Comparison of ENCODE assay signal across 26 cellular contexts in genomic region chr2:238487652-238488346, GRCh38.
DNase-seq lines count a peak whose midpoint lies in the region; ATAC-seq and TF ChIP-seq lines count a peak whose summit lies in the region.
"Had no signal": no experiment of that assay in that cellular context is flagged by ENCODE, and none has a peak within 500 bp of the region (broad histone marks: within the 10 kb centered on the region; RNA-seq: fewer than 3 reads in every experiment).

No MANE protein-coding gene starts in this region.

- peak; percentile 20 for DNase-seq in activated naive CD8-positive, alpha-beta T cell treated with anti-CD3 and anti-CD28 coated beads, Interleukin-2, amount 10 ng/mL, durations not matched to agents 7 days and 5 days
- DNase-seq in activated naive CD8-positive, alpha-beta T cell treated with anti-CD3 and anti-CD28 coated beads, Interleukin-2, amount 50 U/mL, for 24 hours: no peak
- DNase-seq in esophagus muscularis mucosa (ENCODE audit: extremely low spot score) (peak; percentile 74), sigmoid colon (peak; percentile 53), GM13977 (ENCODE audit: low spot score) (no peak), DMS 273 treated with DMSO at 0.1 percent for 48 hours (lab: John Stamatoyannopoulos, UW) (no peak), PC-9 (no peak)
- DNase-seq: CD4-positive, alpha-beta memory T cell; COR-L47; HFFc6; MM.1S; NCI-H1048; NCI-H1417; NCI-H1694; NCI-H2029 treated with DMSO at 0.1 percent for 48 hours; NCI-H446 treated with DMSO at 0.1 percent for 48 hours; NCI-H526; NCI-H82; NK-92 treated with Interleukin-12 subunit alpha and Interleukin-12 subunit beta, amount 100 ng/mL, for 24 hours; RPMI8226; SHP77 had no signal

- no peaks in the 10 kb centered on the region for H3K79me2 ChIP-seq in PC-9 (ENCODE audit: low read depth)

- no peaks in the 10 kb centered on the region for H3K27me3 Mint-ChIP-seq in activated naive CD8-positive, alpha-beta T cell treated with anti-CD3 and anti-CD28 coated beads, Interleukin-2, amount 10 ng/mL, durations not matched to agents 7 days and 5 days
- no peaks in the 10 kb centered on the region for H3K27me3 Mint-ChIP-seq in activated naive CD8-positive, alpha-beta T cell treated with anti-CD3 and anti-CD28 coated beads, Interleukin-2, amount 50 U/mL, for 24 hours
- H3K27me3 Mint-ChIP-seq: CD4-positive, alpha-beta memory T cell had no signal

- H4K20me1 ChIP-seq in PC-9 (ENCODE audit: insufficient read depth): no peaks in the 10 kb centered on the region

- no TSS peak for BruUV-seq in PC-9 (replicated peaks; lab: Mats Ljungman, UMichigan)

- H3K4me2 ChIP-seq in PC-9: no peak overlapping the region
- H3K4me2 ChIP-seq: GM23338, KMS-11 had no signal

- no peaks in the 10 kb centered on the region for H3K4me1 ChIP-seq in esophagus muscularis mucosa
- H3K4me1 ChIP-seq in sigmoid colon: peaks cover 0 to 19% (median 12%) of the 10 kb centered on the region in 4 donors
- no peaks in the 10 kb centered on the region for H3K4me1 ChIP-seq in PC-9 (replicated peaks; ENCODE audit: insufficient read depth)
- H3K4me1 ChIP-seq: HAP-1 had no signal

- ATAC-seq in activated naive CD8-positive, alpha-beta T cell treated with anti-CD3 and anti-CD28 coated beads, Interleukin-2, amount 10 ng/mL, durations not matched to agents 7 days and 5 days (ENCODE audit: low read depth): no peak
- ATAC-seq in activated naive CD8-positive, alpha-beta T cell treated with anti-CD3 and anti-CD28 coated beads, Interleukin-2, amount 50 U/mL, for 24 hours: no peak
- ATAC-seq: GM23338 had no signal

- no peak overlapping the region for H3K27ac Mint-ChIP-seq in activated naive CD8-positive, alpha-beta T cell treated with anti-CD3 and anti-CD28 coated beads, Interleukin-2, amount 10 ng/mL, durations not matched to agents 7 days and 5 days
- H3K27ac Mint-ChIP-seq in activated naive CD8-positive, alpha-beta T cell treated with anti-CD3 and anti-CD28 coated beads, Interleukin-2, amount 50 U/mL, for 24 hours: no peak overlapping the region
- H3K27ac Mint-ChIP-seq: CD4-positive, alpha-beta memory T cell; GM23338; HFFc6; IgD-negative memory B cell had no signal

- H3K36me3 ChIP-seq in esophagus muscularis mucosa (no peaks in the 10 kb centered on the region), sigmoid colon (no peaks in the 10 kb centered on the region), PC-9 (ENCODE audit: low read depth) (no peaks in the 10 kb centered on the region)
- H3K36me3 ChIP-seq: HAP-1 had no signal

- POLR2A ChIA-PET in activated naive CD8-positive, alpha-beta T cell treated with anti-CD3 and anti-CD28 coated beads, Interleukin-2, amount 10 ng/mL, durations not matched to agents 7 days and 5 days (lab: Charles Lee): no interaction called here
- POLR2A ChIA-PET in PC-9 (lab: Charles Lee; ENCODE audit: unreplicated experiment): no interaction called here

- 88% methylated on average over 8 of the region's 12 CpGs for WGBS in esophagus muscularis mucosa
- WGBS in sigmoid colon, 2 donors: 92 to 94% methylated on average over 12 of the region's 12 CpGs

- TF ChIP-seq CTCF in esophagus muscularis mucosa (IDR thresholded peaks at IDR 0.05) (no peak), sigmoid colon (IDR thresholded peaks at IDR 0.05) (no peak), GM13977 (IDR thresholded peaks at IDR 0.05; ENCODE audit: extremely low read depth, insufficient read depth, missing control alignments) (no peak), PC-9 (conservative IDR thresholded peaks at IDR 0.05) (no peak)

- H3K36me3 Mint-ChIP-seq in activated naive CD8-positive, alpha-beta T cell treated with anti-CD3 and anti-CD28 coated beads, Interleukin-2, amount 10 ng/mL, durations not matched to agents 7 days and 5 days: peaks cover 2% of the 10 kb centered on the region
- no peaks in the 10 kb centered on the region for H3K36me3 Mint-ChIP-seq in activated naive CD8-positive, alpha-beta T cell treated with anti-CD3 and anti-CD28 coated beads, Interleukin-2, amount 50 U/mL, for 24 hours (ENCODE audit: low read depth)
- H3K36me3 Mint-ChIP-seq: CD4-positive, alpha-beta memory T cell had no signal

- peaks cover 15% of the 10 kb centered on the region; the same call in 1 of the 2 replicates for H3F3A ChIP-seq in PC-9 (ENCODE audit: insufficient read depth, low read depth)

- H3K4me1 Mint-ChIP-seq in activated naive CD8-positive, alpha-beta T cell treated with anti-CD3 and anti-CD28 coated beads, Interleukin-2, amount 10 ng/mL, durations not matched to agents 7 days and 5 days: peaks cover 15% of the 10 kb centered on the region
- H3K4me1 Mint-ChIP-seq in activated naive CD8-positive, alpha-beta T cell treated with anti-CD3 and anti-CD28 coated beads, Interleukin-2, amount 50 U/mL, for 24 hours: no peaks in the 10 kb centered on the region

- H3K9me3 ChIP-seq in esophagus muscularis mucosa (no peaks in the 10 kb centered on the region), sigmoid colon (no peaks in the 10 kb centered on the region), PC-9 (ENCODE audit: insufficient read depth, low read depth) (no peaks in the 10 kb centered on the region)
- H3K9me3 ChIP-seq: HAP-1 had no signal

- H3K27ac ChIP-seq in esophagus muscularis mucosa (replicated peaks in 1 of 4) (no peak overlapping the region), sigmoid colon (no peak overlapping the region), PC-9 (no peak overlapping the region)
- H3K27ac ChIP-seq: HL-60, KMS-11 had no signal

- TF ChIP-seq EP300 in esophagus muscularis mucosa (IDR thresholded peaks at IDR 0.05) (no peak), sigmoid colon (IDR thresholded peaks at IDR 0.05) (no peak)

- no peak for TF ChIP-seq POLR2A in esophagus muscularis mucosa (IDR thresholded peaks at IDR 0.05; ENCODE audit: low read depth)
- TF ChIP-seq POLR2A in sigmoid colon (IDR thresholded peaks at IDR 0.05): no peak

- CTCF ChIA-PET in PC-9 (lab: Charles Lee): no interaction called here

- no peaks in the 10 kb centered on the region for H3K9me2 ChIP-seq in PC-9 (ENCODE audit: insufficient read depth)

- H3K9me3 Mint-ChIP-seq in activated naive CD8-positive, alpha-beta T cell treated with anti-CD3 and anti-CD28 coated beads, Interleukin-2, amount 10 ng/mL, durations not matched to agents 7 days and 5 days: no peaks in the 10 kb centered on the region
- no peaks in the 10 kb centered on the region for H3K9me3 Mint-ChIP-seq in activated naive CD8-positive, alpha-beta T cell treated with anti-CD3 and anti-CD28 coated beads, Interleukin-2, amount 50 U/mL, for 24 hours
- H3K9me3 Mint-ChIP-seq: CD4-positive, alpha-beta memory T cell; GM23338; HFFc6 had no signal

- H3K27me3 ChIP-seq in esophagus muscularis mucosa: no peaks in the 10 kb centered on the region
- H3K27me3 ChIP-seq in sigmoid colon: no peaks in the 10 kb centered on the region
- peaks cover 60% of the 10 kb centered on the region for H3K27me3 ChIP-seq in PC-9 (ENCODE audit: insufficient read depth, low read depth)

- H2AFZ ChIP-seq in PC-9: no peak overlapping the region
- H2AFZ ChIP-seq: GM23338 had no signal

- in situ Hi-C loops in GM13977 (cut with MboI; ENCODE audit: low pct_unique_long_range_greater_than_20kb, low sequenced_read_pairs, unreplicated experiment): no loop called here

- no peak overlapping the region for H3K4me3 Mint-ChIP-seq in activated naive CD8-positive, alpha-beta T cell treated with anti-CD3 and anti-CD28 coated beads, Interleukin-2, amount 10 ng/mL, durations not matched to agents 7 days and 5 days
- H3K4me3 Mint-ChIP-seq in activated naive CD8-positive, alpha-beta T cell treated with anti-CD3 and anti-CD28 coated beads, Interleukin-2, amount 50 U/mL, for 24 hours: no peak overlapping the region
- H3K4me3 Mint-ChIP-seq: CD4-positive, alpha-beta memory T cell; GM23338; HFFc6; IgD-negative memory B cell had no signal

- H3K4me3 ChIP-seq in esophagus muscularis mucosa (no peak overlapping the region), sigmoid colon (no peak overlapping the region), PC-9 (no peak overlapping the region)
- H3K4me3 ChIP-seq: GM23338, HAP-1 had no signal

- intact Hi-C loops in esophagus muscularis mucosa (cut with DNase I) (no loop called here), sigmoid colon (cut with DNase I) (no loop called here), PC-9 (cut with micrococcal nuclease; ENCODE audit: unreplicated experiment) (no loop called here)

Comparison
In these comparisons a context has a peak if more than half of its experiments do, and no peak if none do; other contexts are left out.
1. DNase-seq: peak in activated naive CD8-positive, alpha-beta T cell treated with anti-CD3 and anti-CD28 coated beads, Interleukin-2, amount 10 ng/mL, durations not matched to agents 7 days and 5 days (single experiment), esophagus muscularis mucosa (single experiment) and sigmoid colon (single experiment); none in activated naive CD8-positive, alpha-beta T cell treated with anti-CD3 and anti-CD28 coated beads, Interleukin-2, amount 50 U/mL, for 24 hours (single experiment), GM13977 (single experiment), DMS 273 treated with DMSO at 0.1 percent for 48 hours (single experiment) and PC-9 (0 of 2).